In genomic region chr12:68807576-68808387, GRCh38 we compare ENCODE assay signal across 8 cellular contexts. TPM values are rescaled to one million over a fixed set of nuclear protein-coding genes. Genes with fewer than 3 reads are reported as not detected.
DNase-seq lines count a peak whose midpoint lies in the region; ATAC-seq, FAIRE-seq and TF ChIP-seq lines count a peak whose summit lies in the region.

TSS of gene MDM2 (plus strand) at chr12:68808177. CDS start at chr12:68808478, 301 bp downstream.

- peak; percentile 96 for FAIRE-seq in GM12891 (lab: Jason Lieb, UNC)

- no peaks in the 10 kb centered on the region for H3K27me3 ChIP-seq in SU-DHL-6 (ENCODE audit: low read length)
- H3K27me3 ChIP-seq in trophoblast cell (ENCODE audit: insufficient read depth, low read length): no peaks in the 10 kb centered on the region
- H3K27me3 ChIP-seq in tibial nerve: no peaks in the 10 kb centered on the region

- H3K9ac ChIP-seq in SU-DHL-6 (ENCODE audit: low read length) (peak within 1 kb of the TSS; percentile 100), trophoblast cell (ENCODE audit: low read length) (peak within 1 kb of the TSS; percentile 100)

- H3K4me3 Mint-ChIP-seq in activated naive CD8-positive, alpha-beta T cell treated with anti-CD3 and anti-CD28 coated beads, Interleukin-2, amount 10 ng/mL, durations not matched to agents 7 days and 5 days: peak within 1 kb of the TSS; percentile 92

- H3K23ac ChIP-seq in trophoblast cell (ENCODE audit: low read length): no peak within 1 kb of the TSS

- no peaks in the 10 kb centered on the region for H3K9me3 Mint-ChIP-seq in activated naive CD8-positive, alpha-beta T cell treated with anti-CD3 and anti-CD28 coated beads, Interleukin-2, amount 10 ng/mL, durations not matched to agents 7 days and 5 days

- H3K27ac Mint-ChIP-seq in activated naive CD8-positive, alpha-beta T cell treated with anti-CD3 and anti-CD28 coated beads, Interleukin-2, amount 10 ng/mL, durations not matched to agents 7 days and 5 days: peak within 1 kb of the TSS; percentile 100

- H3K4me1 ChIP-seq in trophoblast cell (ENCODE audit: control insufficient read depth in 1 of 2, insufficient read depth in 2 of 2, low read length in 2 of 2) (peaks cover 6 to 8% of the 10 kb centered on the region in 2 experiments), tibial nerve (peaks cover 0 to 40% (median 11%) of the 10 kb centered on the region in 4 donors)

- H3K27ac ChIP-seq in SU-DHL-6 (ENCODE audit: low read depth, low read length) (peak within 1 kb of the TSS; percentile 98), trophoblast cell (ENCODE audit: low read depth, low read length) (peak within 1 kb of the TSS; percentile 100), tibial nerve (peak within 1 kb of the TSS; percentile 96 to 99 (median 98))

- H3K4me2 ChIP-seq in SU-DHL-6 (ENCODE audit: low read depth, low read length, poor library complexity, severe bottlenecking) (peak within 1 kb of the TSS; percentile 80), trophoblast cell (ENCODE audit: low read length) (peak within 1 kb of the TSS; percentile 79)

- H3K14ac ChIP-seq in trophoblast cell (ENCODE audit: low read length): peak within 1 kb of the TSS; percentile 95

- H3K18ac ChIP-seq in trophoblast cell (ENCODE audit: low read length): peak within 1 kb of the TSS; percentile 96

- ATAC-seq in HG02798 (IDR thresholded peaks at IDR 0.05; ENCODE audit: poor library complexity, unreplicated experiment) (peak; percentile 82), Right ventricle myocardium inferior (peak; percentile 98)
- ATAC-seq in activated naive CD8-positive, alpha-beta T cell treated with anti-CD3 and anti-CD28 coated beads, Interleukin-2, amount 10 ng/mL, durations not matched to agents 7 days and 5 days (ENCODE audit: low read depth): peak; percentile 92

- no peaks in the 10 kb centered on the region for H3K27me3 Mint-ChIP-seq in activated naive CD8-positive, alpha-beta T cell treated with anti-CD3 and anti-CD28 coated beads, Interleukin-2, amount 10 ng/mL, durations not matched to agents 7 days and 5 days

- H3F3A ChIP-seq in SU-DHL-6 (ENCODE audit: insufficient read depth): peaks cover 32% of the 10 kb centered on the region

- no CpG with 5 or more reads among the region's 72 CpGs for WGBS in trophoblast cell (ENCODE audit: extremely low coverage, insufficient coverage, insufficient read length)
- WGBS in tibial nerve, 2 donors: 0 to 1% methylated on average over 28 to 50 of the region's 72 CpGs

- H3K36me3 ChIP-seq in SU-DHL-6 (ENCODE audit: low read length) (peaks cover 20% of the 10 kb centered on the region), trophoblast cell (ENCODE audit: control insufficient read depth in 1 of 2, insufficient read depth in 2 of 2, low read length in 2 of 2) (peaks cover 4 to 5% of the 10 kb centered on the region in 2 experiments), tibial nerve (peaks cover 0 to 26% (median 0%) of the 10 kb centered on the region in 3 donors)

- peak within 1 kb of the TSS; percentile 100 for H4K91ac ChIP-seq in trophoblast cell (ENCODE audit: low read depth, low read length)

- intact Hi-C loops in Right ventricle myocardium inferior (cut with DNase I): loop anchor here (1.0 to 10.0 kb wide), 3 partner anchors 61 to 473 kb away; partner anchors contain the start of genes MDM1 and SLC35E3

- TF ChIP-seq POLR2A in GM12891 (IDR thresholded peaks at IDR 0.05; ENCODE audit: low read depth, low read length): peak; percentile 87
- TF ChIP-seq POLR2A in tibial nerve (IDR thresholded peaks at IDR 0.05): peak; percentile 92 to 95

- peaks cover 31% of the 10 kb centered on the region for H3K36me3 Mint-ChIP-seq in activated naive CD8-positive, alpha-beta T cell treated with anti-CD3 and anti-CD28 coated beads, Interleukin-2, amount 10 ng/mL, durations not matched to agents 7 days and 5 days

- H4K20me1 ChIP-seq in SU-DHL-6 (ENCODE audit: low read depth, low read length): 0 out of 2 replicates have a peak, but pooled peaks cover 9% of the 10 kb centered on the region

- no peaks in the 10 kb centered on the region for H3K9me2 ChIP-seq in SU-DHL-6 (replicated peaks; ENCODE audit: insufficient read depth, low read length)

- no peaks in the 10 kb centered on the region for H3K9me3 ChIP-seq in SU-DHL-6 (ENCODE audit: insufficient read depth, low read length)
- H3K9me3 ChIP-seq in trophoblast cell (ENCODE audit: insufficient read depth, low read depth, low read length): no peaks in the 10 kb centered on the region
- no peaks in the 10 kb centered on the region for H3K9me3 ChIP-seq in tibial nerve

- peak; percentile 68 for TF ChIP-seq CTCF in SU-DHL-6 (IDR thresholded peaks at IDR 0.05; ENCODE audit: insufficient read depth, low read length, poor library complexity, severe bottlenecking)
- peak; percentile 83 to 97 (median 95) for TF ChIP-seq CTCF in tibial nerve (IDR thresholded peaks at IDR 0.05)

- peak within 1 kb of the TSS; percentile 99 for H2BK5ac ChIP-seq in trophoblast cell (ENCODE audit: low read depth, low read length, poor library complexity)

- H4K12ac ChIP-seq in trophoblast cell (ENCODE audit: low read depth, low read length): peak within 1 kb of the TSS; percentile 93

- H4K8ac ChIP-seq in trophoblast cell (ENCODE audit: low read depth, low read length): peak within 1 kb of the TSS; percentile 95

- peak within 1 kb of the TSS; percentile 21 for H2BK12ac ChIP-seq in trophoblast cell (ENCODE audit: low read length)

- peak within 1 kb of the TSS; percentile 91 for H3K4me3 ChIP-seq in SU-DHL-6 (ENCODE audit: insufficient read depth, low read length, poor library complexity, severe bottlenecking)
- peak within 1 kb of the TSS; percentile 94 for H3K4me3 ChIP-seq in trophoblast cell (ENCODE audit: low read depth, low read length)
- H3K4me3 ChIP-seq in tibial nerve: peak within 1 kb of the TSS; percentile 86 to 99 (median 90)

- peaks cover 18% of the 10 kb centered on the region for H3K4me1 Mint-ChIP-seq in activated naive CD8-positive, alpha-beta T cell treated with anti-CD3 and anti-CD28 coated beads, Interleukin-2, amount 10 ng/mL, durations not matched to agents 7 days and 5 days

- peaks cover 25% of the 10 kb centered on the region for H3K79me1 ChIP-seq in trophoblast cell (ENCODE audit: low read length)

- H2AK5ac ChIP-seq in trophoblast cell (ENCODE audit: low read length): peak within 1 kb of the TSS; percentile 91

- H2AFZ ChIP-seq in SU-DHL-6 (ENCODE audit: low read depth, low read length, severe bottlenecking): peak within 1 kb of the TSS; percentile 70
- H2AFZ ChIP-seq in trophoblast cell (ENCODE audit: insufficient read depth, low read length, poor library complexity): peak within 1 kb of the TSS; percentile 76

- peaks cover 41% of the 10 kb centered on the region for H3K79me2 ChIP-seq in SU-DHL-6 (ENCODE audit: insufficient read depth, low read length)
- peaks cover 10% of the 10 kb centered on the region for H3K79me2 ChIP-seq in trophoblast cell (ENCODE audit: control insufficient read depth, insufficient read depth, low read length, poor library complexity)

- peak; percentile 91 for DNase-seq in GM12891 (ENCODE audit: insufficient read length, low spot score)
- DNase-seq in NCI-H1417 (lab: John Stamatoyannopoulos, UW): peak; percentile 99
- peak; percentile 99 for DNase-seq in activated naive CD8-positive, alpha-beta T cell treated with anti-CD3 and anti-CD28 coated beads, Interleukin-2, amount 10 ng/mL, durations not matched to agents 7 days and 5 days
- peak; percentile 99 for DNase-seq in Right ventricle myocardium inferior (ENCODE audit: missing footprints)
- peak; percentile 87 to 94 for DNase-seq in trophoblast cell
- DNase-seq in tibial nerve (ENCODE audit: low spot score in 2 of 2): peak; percentile 85 to 87

- H2BK120ac ChIP-seq in trophoblast cell (ENCODE audit: insufficient read depth, low read length, poor library complexity): peak within 1 kb of the TSS; percentile 100

- H3K4ac ChIP-seq in trophoblast cell (ENCODE audit: low read depth, low read length): peak within 1 kb of the TSS; percentile 90

- peak in 1 of 2 donors; percentile 96 for TF ChIP-seq EP300 in tibial nerve (IDR thresholded peaks at IDR 0.05)

- POLR2A ChIA-PET in activated naive CD8-positive, alpha-beta T cell treated with anti-CD3 and anti-CD28 coated beads, Interleukin-2, amount 10 ng/mL, durations not matched to agents 7 days and 5 days (lab: Charles Lee): interaction anchor here (0.7 to 3.0 kb wide), 26 partner anchors 10 to 551 kb away, joined by 3 to 61 read pairs (median 3); partner anchors contain the start of genes MDM1, RAP1B and SLC35E3

TF ChIP-seq in GM12891, 5 proteins besides CTCF, POLR2A, EP300 and RAD21:
- TF ChIP-seq TAF1 (IDR thresholded peaks at IDR 0.05; ENCODE audit: low read depth, low read length): 0 out of 2 replicates have a peak, but pooled peaks have one; percentile 47
- TF ChIP-seq PAX5 (IDR thresholded peaks at IDR 0.05; ENCODE audit: insufficient read depth, low read length, severe bottlenecking): no peak
- TF ChIP-seq SPI1 (IDR thresholded peaks at IDR 0.05; ENCODE audit: low read depth, low read length): peak; percentile 30; the same call in 1 of the 2 replicates
- TF ChIP-seq POU2F2 (IDR thresholded peaks at IDR 0.05; ENCODE audit: low read depth, low read length): peak; percentile 65; the same call in 1 of the 2 replicates
- peak; percentile 81; the same call in 1 of the 2 replicates for TF ChIP-seq POLR2AphosphoS5 (IDR thresholded peaks at IDR 0.05; ENCODE audit: low read depth, low read length)

RNA-seq across cellular contexts. Expression of gene MDM2, which starts in this region (rescaled TPM):
- 44.7 TPM for polyA plus RNA-seq in GM12891 (2012; ENCODE audit: low read depth, missing spikeins)
- 100 to 1,000 TPM; 156 to 169 TPM for total RNA-seq in activated naive CD8-positive, alpha-beta T cell treated with anti-CD3 and anti-CD28 coated beads, Interleukin-2, amount 10 ng/mL, durations not matched to agents 7 days and 5 days
- total RNA-seq in Right ventricle myocardium inferior (37.3 TPM), tibial nerve (10 to 100 TPM; 75.9 to 99.6 (median 85.8) TPM)
- polyA plus RNA-seq in trophoblast cell (2013): 194 and 207 TPM in 2 replicates

Comparison
In these comparisons a context has a peak if more than half of its experiments do, and no peak if none do; other contexts are left out.
1. Peak in every context shown above with its lines: DNase-seq, ATAC-seq, H3K4me3 ChIP-seq and H3K27ac ChIP-seq.